In genomic region chr7:2158331-2159175, GRCh38 we compare ENCODE assay signal across 9 cellular contexts.
DNase-seq lines count a peak whose midpoint lies in the region; TF ChIP-seq lines count a peak whose summit lies in the region.
"Had no signal": no experiment of that assay in that cellular context is flagged by ENCODE, and none has a peak within 500 bp of the region (broad histone marks: within the 10 kb centered on the region; RNA-seq: fewer than 3 reads in every experiment).

No MANE protein-coding gene starts in this region.

- intact Hi-C loops in esophagus muscularis mucosa (cut with DNase I): loop anchor here (5.0 kb wide), 1 partner anchor 49 kb away; no protein-coding TSS in a partner anchor

- 84% methylated on average over 13 of the region's 13 CpGs for WGBS in esophagus muscularis mucosa

- no peak for TF ChIP-seq CTCF in esophagus muscularis mucosa (IDR thresholded peaks at IDR 0.05)
- TF ChIP-seq CTCF in neural crest cell (conservative IDR thresholded peaks at IDR 0.05): no peak
- no peak for TF ChIP-seq CTCF in BE2C (IDR thresholded peaks at IDR 0.05; ENCODE audit: low read depth, low read length)

- H3K36me3 Mint-ChIP-seq in neural crest cell (ENCODE audit: low read depth): peaks cover 11% of the 10 kb centered on the region

- peak overlapping the region in 8 of 11 experiments; percentile 0 to 78 (median 62); a peak in 11 of 22 replicates for H3K27ac ChIP-seq in BLaER1 treated with 17β-estradiol and CSF1 and Interleukin-3, amounts not matched to agents 10 nM and 100 nM
- H3K27ac ChIP-seq in esophagus muscularis mucosa (replicated peaks in 1 of 4): peak overlapping the region; percentile 75 to 86 (median 84)

- no peaks in the 10 kb centered on the region for H3K27me3 Mint-ChIP-seq in neural crest cell (ENCODE audit: low read depth)
- H3K27me3 Mint-ChIP-seq: activated B cell treated with CpG ODN at 0.5 μM for 24 hours had no signal

- H3K9ac ChIP-seq in BLaER1 treated with 17β-estradiol and CSF1 and Interleukin-3, amounts not matched to agents 10 nM and 100 nM: peak overlapping the region in 8 of 11 experiments; percentile 8 to 69 (median 55); a peak in 15 of 22 replicates

- peak overlapping the region; percentile 91 for H3K27ac Mint-ChIP-seq in neural crest cell (ENCODE audit: unreplicated experiment)

- peaks cover 41% of the 10 kb centered on the region for H3K4me1 Mint-ChIP-seq in neural crest cell
- H3K4me1 Mint-ChIP-seq: activated B cell treated with CpG ODN at 0.5 μM for 24 hours had no signal

- H3K4me2 ChIP-seq in BLaER1 treated with 17β-estradiol and CSF1 and Interleukin-3, amounts not matched to agents 10 nM and 100 nM: peak overlapping the region; percentile 59 to 98 (median 78)

- no peak for TF ChIP-seq EP300 in esophagus muscularis mucosa (IDR thresholded peaks at IDR 0.05)

- 0 out of 22 replicates have a peak, but pooled peaks cover 0 to 3% (median 0%) of the 10 kb centered on the region in 11 experiments for H3K27me3 ChIP-seq in BLaER1 treated with 17β-estradiol and CSF1 and Interleukin-3, amounts not matched to agents 10 nM and 100 nM
- H3K27me3 ChIP-seq in esophagus muscularis mucosa (no peaks in the 10 kb centered on the region), BE2C (no peaks in the 10 kb centered on the region)

- H3K4me3 Mint-ChIP-seq in neural crest cell: no peak overlapping the region
- H3K4me3 Mint-ChIP-seq: activated B cell treated with CpG ODN at 0.5 μM for 24 hours had no signal

- peaks cover 5 to 25% (median 17%) of the 10 kb centered on the region in 11 experiments; a peak in 18 of 22 replicates for H3K36me3 ChIP-seq in BLaER1 treated with 17β-estradiol and CSF1 and Interleukin-3, amounts not matched to agents 10 nM and 100 nM
- H3K36me3 ChIP-seq in esophagus muscularis mucosa (no peaks in the 10 kb centered on the region), BE2C (peaks cover 2% of the 10 kb centered on the region; the same call in 1 of the 2 replicates)

- peak overlapping the region in 1 of 10 experiments; percentile 1; a peak in 1 of 20 replicates for H3K4me3 ChIP-seq in BLaER1 treated with 17β-estradiol and CSF1 and Interleukin-3, amounts not matched to agents 10 nM and 100 nM
- H3K4me3 ChIP-seq in esophagus muscularis mucosa (no peak overlapping the region), BE2C (ENCODE audit: low read depth, low read length) (no peak overlapping the region)

- no peak for TF ChIP-seq POLR2A in esophagus muscularis mucosa (IDR thresholded peaks at IDR 0.05; ENCODE audit: low read depth)

- H3K9me3 ChIP-seq in BLaER1 treated with 17β-estradiol and CSF1 and Interleukin-3, amounts not matched to agents 10 nM and 100 nM (replicated peaks in 1 of 11): peaks cover 0 to 7% (median 0%) of the 10 kb centered on the region in 11 experiments; a peak in 2 of 22 replicates
- H3K9me3 ChIP-seq in esophagus muscularis mucosa (no peaks in the 10 kb centered on the region), BE2C (no peaks in the 10 kb centered on the region)

- peak; percentile 57 for DNase-seq in NCI-H345 (lab: John Stamatoyannopoulos, UW)
- no peak for DNase-seq in esophagus muscularis mucosa (ENCODE audit: extremely low spot score)
- DNase-seq in neural crest cell (ENCODE audit: low read depth, low spot score): no peak
- DNase-seq in activated CD4-positive, alpha-beta T cell treated with anti-CD3 and anti-CD28 coated beads for 48 hours: no peak
- DNase-seq in GM19240 (ENCODE audit: insufficient read length, low spot score): no peak
- DNase-seq in UCSD-AML1 (lab: John Stamatoyannopoulos, UW; ENCODE audit: unreplicated experiment): no peak
- DNase-seq in BE2C: no peak
- DNase-seq: activated B cell treated with CpG ODN at 0.5 μM for 24 hours had no signal

- peaks cover 0 to 50% (median 40%) of the 10 kb centered on the region in 11 experiments; a peak in 18 of 22 replicates for H4K20me1 ChIP-seq in BLaER1 treated with 17β-estradiol and CSF1 and Interleukin-3, amounts not matched to agents 10 nM and 100 nM

- H3K9me3 Mint-ChIP-seq in neural crest cell: no peaks in the 10 kb centered on the region
- H3K9me3 Mint-ChIP-seq: activated B cell treated with CpG ODN at 0.5 μM for 24 hours had no signal

- H3K4me1 ChIP-seq in BLaER1 treated with 17β-estradiol and CSF1 and Interleukin-3, amounts not matched to agents 10 nM and 100 nM: peaks cover 40 to 95% (median 84%) of the 10 kb centered on the region in 10 experiments
- H3K4me1 ChIP-seq in esophagus muscularis mucosa (peaks cover 25 to 55% (median 42%) of the 10 kb centered on the region in 4 donors), BE2C (peaks cover 14% of the 10 kb centered on the region)
